Comparison of ENCODE assay signal across 14 cellular contexts in the genomic region with DNA sequence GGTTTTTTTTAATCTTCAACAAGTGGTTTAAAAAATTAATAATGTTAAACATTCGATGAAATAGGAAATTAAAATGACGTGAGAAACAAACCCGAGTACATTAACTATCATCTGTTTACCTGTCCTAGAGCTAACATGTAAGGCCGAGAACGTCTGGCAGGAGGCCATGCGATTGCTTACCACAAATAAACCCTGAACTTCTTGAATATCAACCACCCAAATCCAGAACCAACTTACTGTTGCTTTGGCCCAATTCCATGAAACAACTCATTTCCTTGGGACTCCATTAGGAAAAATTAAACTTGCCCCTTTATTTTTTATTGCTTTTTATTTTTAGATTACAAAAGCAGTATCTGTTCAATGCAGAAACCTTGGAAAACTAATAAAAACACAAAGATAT.
DNase-seq lines count a peak whose midpoint lies in the region; ATAC-seq and TF ChIP-seq lines count a peak whose summit lies in the region.
"Had no signal": no experiment of that assay in that cellular context is flagged by ENCODE, and none has a peak within 500 bp of the region (broad histone marks: within the 10 kb centered on the region; RNA-seq: fewer than 3 reads in every experiment).

No MANE protein-coding gene starts in this region.

- H3K27me3 ChIP-seq in RWPE2 (ENCODE audit: insufficient read depth, poor library complexity, severe bottlenecking): no peaks in the 10 kb centered on the region
- no peaks in the 10 kb centered on the region for H3K27me3 ChIP-seq in H9 (ENCODE audit: insufficient read depth, low read length)
- H3K27me3 ChIP-seq: cardiac muscle cell had no signal

- no peak overlapping the region for H3K4me3 Mint-ChIP-seq in H9
- H3K4me3 Mint-ChIP-seq: activated CD4-positive, alpha-beta T cell treated with anti-CD3 and anti-CD28 coated beads, Interleukin-2, amount 10 ng/mL, durations not matched to agents 7 days and 5 days; T-cell had no signal

- no peak overlapping the region for H2BK12ac ChIP-seq in H9 (ENCODE audit: insufficient read length, low read depth, low read length)

- H3K9me3 Mint-ChIP-seq in H9: no peaks in the 10 kb centered on the region
- H3K9me3 Mint-ChIP-seq: activated CD4-positive, alpha-beta T cell treated with anti-CD3 and anti-CD28 coated beads, Interleukin-2, amount 10 ng/mL, durations not matched to agents 7 days and 5 days; T-cell had no signal

- TF ChIP-seq CTCF in RWPE2 (IDR thresholded peaks at IDR 0.05; ENCODE audit: poor library complexity, severe bottlenecking) (no peak), H9 (conservative IDR thresholded peaks at IDR 0.05) (no peak)

- H3K36me3 ChIP-seq in RWPE2 (ENCODE audit: low read depth): no peaks in the 10 kb centered on the region
- H3K36me3 ChIP-seq: cardiac muscle cell had no signal

- WGBS in H9 (ENCODE audit: extremely low coverage, insufficient read length, low lambda C conversion rate): no CpG with 5 or more reads among the region's 6 CpGs

- H3K9me3 ChIP-seq in RWPE2 (ENCODE audit: severe bottlenecking) (no peaks in the 10 kb centered on the region), H9 (ENCODE audit: control insufficient read depth, low read depth, low read length) (no peaks in the 10 kb centered on the region)

- peaks cover 6 to 10% of the 10 kb centered on the region in 2 experiments; a peak in 3 of 4 replicates for H3K4me1 Mint-ChIP-seq in H9
- H3K4me1 Mint-ChIP-seq: activated CD4-positive, alpha-beta T cell treated with anti-CD3 and anti-CD28 coated beads, Interleukin-2, amount 10 ng/mL, durations not matched to agents 7 days and 5 days; T-cell had no signal

- H3K79me1 ChIP-seq in H9 (ENCODE audit: insufficient read depth, low read depth, low read length, poor library complexity, severe bottlenecking): no peaks in the 10 kb centered on the region

- H3K4me2 ChIP-seq in H9 (ENCODE audit: insufficient read depth, insufficient read length, low read length): no peak overlapping the region

- H3K27me3 Mint-ChIP-seq in H9 (ENCODE audit: low read depth): peaks cover 6% of the 10 kb centered on the region

- no peak overlapping the region for H2AK5ac ChIP-seq in H9 (ENCODE audit: insufficient read length, low read length)

- no peak overlapping the region for H3K9ac ChIP-seq in H9 (ENCODE audit: extremely low read depth, insufficient read length, low read length)

- H2BK120ac ChIP-seq in H9 (ENCODE audit: low read depth, low read length, poor library complexity, severe bottlenecking): no peak overlapping the region

- H3K18ac ChIP-seq in H9 (ENCODE audit: insufficient read length, low read depth, low read length): no peak overlapping the region

- no peak overlapping the region for H2BK20ac ChIP-seq in H9 (ENCODE audit: low read depth, low read length, poor library complexity, severe bottlenecking)

- H2BK15ac ChIP-seq in H9 (ENCODE audit: low read depth, low read length): no peak overlapping the region

- no peak overlapping the region for H4K8ac ChIP-seq in H9 (replicated peaks; ENCODE audit: insufficient read length, low read depth, low read length)

- no peaks in the 10 kb centered on the region for H3K23me2 ChIP-seq in H9 (ENCODE audit: insufficient read length, low read depth, low read length, poor library complexity, severe bottlenecking)

- no peak overlapping the region for H3K14ac ChIP-seq in H9 (ENCODE audit: insufficient read depth, low read length)

- H4K5ac ChIP-seq in H9 (ENCODE audit: insufficient read length, low read depth, low read length): no peak overlapping the region

- no peaks in the 10 kb centered on the region for H3K79me2 ChIP-seq in H9 (ENCODE audit: insufficient read depth, low read length)

- ATAC-seq in RWPE2 (ENCODE audit: low read depth) (peak; percentile 32; the same call in 2 of the 3 replicates), left lobe of liver (peak; percentile 80)
- ATAC-seq: T-cell had no signal

- DNase-seq in DMS153 treated with DMSO at 0.1 percent for 48 hours (lab: John Stamatoyannopoulos, UW; ENCODE audit: unreplicated experiment): peak; percentile 71
- peak; percentile 3 for DNase-seq in NCI-H128 (lab: John Stamatoyannopoulos, UW; ENCODE audit: unreplicated experiment)
- DNase-seq in RWPE2 (ENCODE audit: low spot score): peak; percentile 79
- DNase-seq in left lobe of liver (ENCODE audit: low spot score): peak; percentile 72
- DNase-seq in NOMO-1 treated with dmso at 0.1 percent for 144 hours (lab: John Stamatoyannopoulos, UW; ENCODE audit: unreplicated experiment): no peak
- no peak for DNase-seq in Ammon's horn (ENCODE audit: low spot score)
- DNase-seq in H9: no peak
- DNase-seq in stimulated activated naive CD4-positive, alpha-beta T cell treated with Interleukin-2 at 50 U/mL for 16 hours (lab: John Stamatoyannopoulos, UW): no peak
- DNase-seq: activated CD4-positive, alpha-beta T cell treated with anti-CD3 and anti-CD28 coated beads, Interleukin-2, amount 10 ng/mL, durations not matched to agents 7 days and 5 days; activated effector memory CD4-positive, alpha-beta T cell treated with Interleukin-2 at 50 U/mL for 16 hours; stimulated activated naive CD4-positive, alpha-beta T cell; T-cell had no signal

- H3K27ac Mint-ChIP-seq in H9: no peak overlapping the region
- H3K27ac Mint-ChIP-seq: activated CD4-positive, alpha-beta T cell treated with anti-CD3 and anti-CD28 coated beads, Interleukin-2, amount 10 ng/mL, durations not matched to agents 7 days and 5 days; T-cell had no signal

- no peak overlapping the region for H3T11ph ChIP-seq in H9 (ENCODE audit: low read length)

- H3K4ac ChIP-seq in H9 (ENCODE audit: low read depth, low read length): no peak overlapping the region

- H2AFZ ChIP-seq in H9 (ENCODE audit: low read length): no peak overlapping the region

- H3K36me3 Mint-ChIP-seq in H9 (ENCODE audit: insufficient read depth in 1 of 3, low read depth in 3 of 3): no peaks in the 10 kb centered on the region; a peak in 1 of 7 replicates
- H3K36me3 Mint-ChIP-seq: T-cell had no signal

- H3K27ac ChIP-seq in RWPE2 (ENCODE audit: poor library complexity, severe bottlenecking): peak overlapping the region; percentile 99
- H3K27ac ChIP-seq in H9 (ENCODE audit: insufficient read length, low read depth, low read length): no peak overlapping the region
- H3K27ac ChIP-seq: cardiac muscle cell, HL-60 had no signal

- H3K4me3 ChIP-seq in RWPE2 (ENCODE audit: severe bottlenecking): no peak overlapping the region
- H3K4me3 ChIP-seq: cardiac muscle cell had no signal

- H2BK5ac ChIP-seq in H9 (ENCODE audit: insufficient read length, low read length): no peak overlapping the region

- H3K56ac ChIP-seq in H9 (ENCODE audit: insufficient read length, low read depth, low read length): no peak overlapping the region

- H4K91ac ChIP-seq in H9 (ENCODE audit: insufficient read length, low read depth, low read length): no peak overlapping the region

- H4K20me1 ChIP-seq in H9 (ENCODE audit: control insufficient read depth, insufficient read depth, insufficient read length): no peaks in the 10 kb centered on the region

- no peak overlapping the region for H3K23ac ChIP-seq in H9 (ENCODE audit: insufficient read length, low read depth, low read length)

- H3K4me1 ChIP-seq in RWPE2 (ENCODE audit: insufficient read depth, poor library complexity, severe bottlenecking) (peaks cover 73% of the 10 kb centered on the region), H9 (ENCODE audit: insufficient read depth, low read length) (no peaks in the 10 kb centered on the region)

Comparison
In these comparisons a context has a peak if more than half of its experiments do, and no peak if none do; other contexts are left out.
1. DNase-seq: peak in DMS153 treated with DMSO at 0.1 percent for 48 hours (single experiment), NCI-H128 (single experiment), RWPE2 (single experiment) and left lobe of liver (single experiment); none in NOMO-1 treated with dmso at 0.1 percent for 144 hours (single experiment), Ammon's horn (single experiment), H9 (single experiment) and stimulated activated naive CD4-positive, alpha-beta T cell treated with Interleukin-2 at 50 U/mL for 16 hours (single experiment).